In genomic region chr20:37253087-37253486, GRCh38 we compare ENCODE assay signal across 38 cellular contexts. TPM values are rescaled to one million over a fixed set of nuclear protein-coding genes. Genes with fewer than 3 reads are reported as not detected.
"Had no signal": no experiment of that assay in that cellular context is flagged by ENCODE, and none has a peak within 500 bp of the region (broad histone marks: within the 10 kb centered on the region; RNA-seq: fewer than 3 reads in every experiment).

No MANE protein-coding gene starts in this region.

- DNase-seq: activated CD4-positive, alpha-beta memory T cell treated with anti-CD3 and anti-CD28 coated beads, Interleukin-2, amount 10 ng/mL, durations not matched to agents 7 days and 5 days; activated CD4-positive, alpha-beta T cell treated with anti-CD3 and anti-CD28 coated beads for 1 hour; activated CD4-positive, alpha-beta T cell treated with anti-CD3 and anti-CD28 coated beads for 48 hours; activated CD4-positive, CD25-positive, alpha-beta regulatory T cell; activated CD8-positive, alpha-beta memory T cell treated with anti-CD3 and anti-CD28 coated beads for 24 hours; activated CD8-positive, alpha-beta memory T cell treated with anti-CD3 and anti-CD28 coated beads, Interleukin-2, amount 10 ng/mL, durations not matched to agents 7 days and 5 days; activated CD8-positive, alpha-beta memory T cell treated with anti-CD3 and anti-CD28 coated beads, Interleukin-2, amount 50 U/mL, for 48 hours; activated effector memory CD4-positive, alpha-beta T cell treated with Interleukin-2 at 50 U/mL for 16 hours; activated naive CD4-positive, alpha-beta T cell treated with anti-CD3 and anti-CD28 coated beads, Interleukin-2, amount 10 ng/mL, durations not matched to agents 7 days and 5 days; activated T-cell treated with anti-CD3 and anti-CD28 coated beads, Interleukin-2, amount 50 U/mL, for 48 hours; amygdala; Karpas-422; KBM-7; MG63; NCI-H1048; NCI-H1105 treated with DMSO at 0.1 percent for 48 hours; NCI-H1436; NCI-H1694; NCI-H1930; NCI-H2081 treated with DMSO at 0.1 percent for 48 hours; NCI-H345; NCI-H526; NCI-H748 treated with DMSO at 0.1 percent for 48 hours; NK-92 treated with Interleukin-12 subunit alpha and Interleukin-12 subunit beta, amount 100 ng/mL, for 24 hours; PC-3; Peyer's patch; RPMI8226; SHP77 treated with DMSO at 0.1 percent for 48 hours; T-helper 1 cell; T-helper 2 cell; T-helper 9 cell had no signal

- H3K27me3 ChIP-seq: ascending aorta, cardiac muscle cell, Peyer's patch had no signal

- H3K36me3 ChIP-seq: ascending aorta, cardiac muscle cell, MG63, Peyer's patch, SJSA1 had no signal

- H3K4me3 ChIP-seq: ascending aorta, cardiac muscle cell, MG63, Peyer's patch, SJSA1 had no signal

- H3K4me3 Mint-ChIP-seq: activated CD4-positive, alpha-beta memory T cell treated with anti-CD3 and anti-CD28 coated beads, Interleukin-2, amount 10 ng/mL, durations not matched to agents 7 days and 5 days; activated CD8-positive, alpha-beta memory T cell treated with anti-CD3 and anti-CD28 coated beads, Interleukin-2, amount 10 ng/mL, durations not matched to agents 7 days and 5 days; activated naive CD4-positive, alpha-beta T cell treated with anti-CD3 and anti-CD28 coated beads, Interleukin-2, amount 10 ng/mL, durations not matched to agents 7 days and 5 days; activated naive CD8-positive, alpha-beta T cell had no signal

- H3K27ac ChIP-seq: ascending aorta, cardiac muscle cell, Peyer's patch, SJSA1, VCaP had no signal

- H3K9me3 ChIP-seq: ascending aorta, Peyer's patch, SJSA1 had no signal

- H3K36me3 Mint-ChIP-seq: activated CD8-positive, alpha-beta memory T cell treated with anti-CD3 and anti-CD28 coated beads, Interleukin-2, amount 10 ng/mL, durations not matched to agents 7 days and 5 days had no signal

- H3K4me1 ChIP-seq: ascending aorta, Peyer's patch, SJSA1 had no signal

- H3K4me1 Mint-ChIP-seq: activated CD4-positive, alpha-beta memory T cell treated with anti-CD3 and anti-CD28 coated beads, Interleukin-2, amount 10 ng/mL, durations not matched to agents 7 days and 5 days; activated CD8-positive, alpha-beta memory T cell treated with anti-CD3 and anti-CD28 coated beads, Interleukin-2, amount 10 ng/mL, durations not matched to agents 7 days and 5 days; activated naive CD4-positive, alpha-beta T cell treated with anti-CD3 and anti-CD28 coated beads, Interleukin-2, amount 10 ng/mL, durations not matched to agents 7 days and 5 days had no signal

- H3K9me3 Mint-ChIP-seq: activated naive CD4-positive, alpha-beta T cell treated with anti-CD3 and anti-CD28 coated beads, Interleukin-2, amount 10 ng/mL, durations not matched to agents 7 days and 5 days had no signal

- H3K27ac Mint-ChIP-seq: activated CD4-positive, alpha-beta memory T cell treated with anti-CD3 and anti-CD28 coated beads, Interleukin-2, amount 10 ng/mL, durations not matched to agents 7 days and 5 days; activated CD8-positive, alpha-beta memory T cell treated with anti-CD3 and anti-CD28 coated beads, Interleukin-2, amount 10 ng/mL, durations not matched to agents 7 days and 5 days; activated naive CD4-positive, alpha-beta T cell treated with anti-CD3 and anti-CD28 coated beads, Interleukin-2, amount 10 ng/mL, durations not matched to agents 7 days and 5 days; activated naive CD8-positive, alpha-beta T cell had no signal

RNA-seq across cellular contexts. Expression of gene GHRH, which starts 8.5 kb away (rescaled TPM):
- total RNA-seq: activated CD4-positive, alpha-beta memory T cell treated with anti-CD3 and anti-CD28 coated beads, Interleukin-2, amount 10 ng/mL, durations not matched to agents 7 days and 5 days; activated CD8-positive, alpha-beta memory T cell treated with anti-CD3 and anti-CD28 coated beads, Interleukin-2, amount 10 ng/mL, durations not matched to agents 7 days and 5 days; ascending aorta; NCI-H460; PC-3; Peyer's patch; SJSA1 had no signal
- polyA plus RNA-seq: adipose tissue had no signal
